ENCODE assay signal across 1 cellular context in the genomic region with DNA sequence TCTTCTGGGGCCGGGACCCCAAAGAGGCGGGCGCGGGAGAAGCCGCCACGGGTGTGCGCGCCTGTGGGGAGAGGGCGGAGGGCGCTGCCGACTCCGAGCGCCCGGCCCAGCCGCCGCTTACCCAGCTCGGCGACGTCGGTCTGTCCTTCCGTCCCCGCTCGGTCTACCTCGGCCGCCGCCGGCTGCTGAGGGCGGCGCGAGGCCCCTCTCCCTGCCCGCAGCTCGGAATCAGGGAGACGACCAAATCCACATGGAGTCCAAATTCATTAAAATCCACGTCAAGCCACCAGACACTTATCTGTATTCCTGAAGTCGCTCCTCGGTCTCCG.
TF ChIP-seq lines count a peak whose summit lies in the region.

No MANE protein-coding gene starts in this region.

TF ChIP-seq in SK-N-SH treated with all-trans-retinoic acid at 6 μM for 48 hours, 23 proteins besides CTCF, POLR2A, EP300 and RAD21 (continued from another document):
- no peak for TF ChIP-seq SNAI2 (CRISPR knock-in tag; IDR thresholded peaks at IDR 0.05)
- TF ChIP-seq TOX (CRISPR knock-in tag; IDR thresholded peaks at IDR 0.05; ENCODE audit: borderline replicate concordance), result no peak
- no peak for TF ChIP-seq ESRRG (CRISPR knock-in tag; IDR thresholded peaks at IDR 0.05)
- TF ChIP-seq CSRNP3 (CRISPR knock-in tag; IDR thresholded peaks at IDR 0.05), result no peak
- TF ChIP-seq ARNTL (CRISPR knock-in tag; IDR thresholded peaks at IDR 0.05; ENCODE audit: borderline replicate concordance, low read depth), result no peak
